ENCODE assay signal across 9 cellular contexts in genomic region chr6:170294813-170295518, GRCh38. TPM values are rescaled to one million over a fixed set of nuclear protein-coding genes. Genes with fewer than 3 reads are reported as not detected.
DNase-seq lines count a peak whose midpoint lies in the region; ATAC-seq, FAIRE-seq and TF ChIP-seq lines count a peak whose summit lies in the region.
"Had no signal": no experiment of that assay in that cellular context is flagged by ENCODE, and none has a peak within 500 bp of the region (broad histone marks: within the 10 kb centered on the region; RNA-seq: fewer than 3 reads in every experiment).

No MANE protein-coding gene starts in this region.

- no peak overlapping the region for H2BK5ac ChIP-seq in mesendoderm (ENCODE audit: low read length)

- DNase-seq in A549 (ENCODE audit: low read depth in 1 of 2, low spot score in 1 of 2) (no peak), mesendoderm (no peak), superior temporal gyrus (ENCODE audit: extremely low spot score) (no peak), NCI-H2107 (lab: John Stamatoyannopoulos, UW) (no peak)
- DNase-seq: uterus had no signal

- H3K4me2 ChIP-seq in A549 (peak overlapping the region; percentile 100), mesendoderm (ENCODE audit: low read length) (peak overlapping the region; percentile 78)

- ATAC-seq in A549 (peak in 1 of 2 experiments; percentile 15; a peak in 3 of 6 replicates), GM19328 (IDR thresholded peaks at IDR 0.05; ENCODE audit: unreplicated experiment) (peak; percentile 4), HG03342 (IDR thresholded peaks at IDR 0.05; ENCODE audit: unreplicated experiment) (no peak), HG03039 (IDR thresholded peaks at IDR 0.05; ENCODE audit: unreplicated experiment) (no peak)

- H3K4ac ChIP-seq in mesendoderm (ENCODE audit: low read depth, low read length), result no peak overlapping the region

- 37% methylated on average over 30 of the region's 31 CpGs for WGBS in A549 (ENCODE audit: missing lambda C conversion rate)
- no CpG with 5 or more reads among the region's 31 CpGs for WGBS in mesendoderm (ENCODE audit: extremely low coverage, insufficient coverage, low lambda C conversion rate)

- no peak for TF ChIP-seq POLR2A in A549 (IDR thresholded peaks at IDR 0.05; ENCODE audit: low read length)

- H2BK120ac ChIP-seq in mesendoderm (ENCODE audit: low read depth, low read length), result no peak overlapping the region

- no peak for TF ChIP-seq EP300 in A549 (IDR thresholded peaks at IDR 0.05)

- no peak overlapping the region for H2AK5ac ChIP-seq in mesendoderm (ENCODE audit: low read length)

- H3K18ac ChIP-seq in mesendoderm (ENCODE audit: low read length), result no peak overlapping the region

- no peaks in the 10 kb centered on the region for H3K79me1 ChIP-seq in mesendoderm (ENCODE audit: low read length)

- no peaks in the 10 kb centered on the region for H3K36me3 ChIP-seq in mesendoderm (ENCODE audit: control insufficient read depth, insufficient read depth, low read length)
- H3K36me3 ChIP-seq: uterus had no signal

- FAIRE-seq in A549 (lab: Jason Lieb, UNC), result no peak

- H3K56ac ChIP-seq in mesendoderm (ENCODE audit: low read length), result peak overlapping the region; percentile 3

- H2BK15ac ChIP-seq in mesendoderm (replicated peaks; ENCODE audit: low read depth), result no peak overlapping the region

- no peak overlapping the region for H4K8ac ChIP-seq in mesendoderm (ENCODE audit: low read depth, low read length)

- peak overlapping the region; percentile 53 for H3K4me3 ChIP-seq in A549
- H3K4me3 ChIP-seq in mesendoderm (ENCODE audit: low read length), result no peak overlapping the region

- CTCF ChIA-PET in A549 (lab: Yijun Ruan, JAX), result interaction anchor here (0.7 to 2.8 kb wide), 3 partner anchors 461 to 1403 kb away, joined by 3 to 9 read pairs (median 3); no protein-coding TSS in a partner anchor

- H3K9me3 ChIP-seq in A549, result no peaks in the 10 kb centered on the region
- H3K9me3 ChIP-seq: uterus had no signal

- H3K23ac ChIP-seq in mesendoderm (ENCODE audit: low read length), result no peak overlapping the region

- H4K5ac ChIP-seq in mesendoderm (ENCODE audit: low read length), result no peak overlapping the region

- no peaks in the 10 kb centered on the region for H3K79me2 ChIP-seq in mesendoderm (ENCODE audit: control insufficient read depth, insufficient read depth, low read length)

- TF ChIP-seq CTCF in A549 (IDR thresholded peaks at IDR 0.05), result no peak

- POLR2A ChIA-PET in A549 (lab: Yijun Ruan, JAX), result interaction anchor here (1.2 kb wide), 1 partner anchor 12 kb away, joined by 3 read pairs; the partner anchor contains the start of gene FAM120B

- H3K27me3 ChIP-seq in mesendoderm (ENCODE audit: insufficient read depth, low read length, poor library complexity), result peaks cover 73% of the 10 kb centered on the region

- TF ChIP-seq RAD21 in A549 (conservative IDR thresholded peaks at IDR 0.05 in 1 of 2, IDR thresholded peaks at IDR 0.05 in 1 of 2), result no peak

- H3K4me1 ChIP-seq in A549 (peaks cover 19% of the 10 kb centered on the region; the same call in 2 of the 3 replicates), mesendoderm (ENCODE audit: control insufficient read depth, low read depth, low read length) (no peaks in the 10 kb centered on the region)

- H3K27ac ChIP-seq in A549, result peak overlapping the region in 1 of 2 experiments; percentile 71; a peak in 3 of 6 replicates
- H3K27ac ChIP-seq in angular gyrus (ENCODE audit: low read depth, low read length), result peak overlapping the region; percentile 41
- H3K27ac ChIP-seq in mesendoderm (ENCODE audit: low read depth, low read length), result no peak overlapping the region
- H3K27ac ChIP-seq: uterus had no signal

- H3K9ac ChIP-seq in mesendoderm (ENCODE audit: low read length), result no peak overlapping the region

TF ChIP-seq in A549, 52 proteins besides CTCF, POLR2A, EP300 and RAD21:
- TF ChIP-seq FOSB (CRISPR knock-in tag; IDR thresholded peaks at IDR 0.05) (no peak), FOSL2 (IDR thresholded peaks at IDR 0.05) (no peak), FOSL2 (CRISPR knock-in tag; IDR thresholded peaks at IDR 0.05) (no peak), CBX2 (IDR thresholded peaks at IDR 0.05; ENCODE audit: borderline replicate concordance, low read depth) (no peak), ESRRA (IDR thresholded peaks at IDR 0.05; ENCODE audit: borderline replicate concordance, low read length) (no peak), HDAC2 (IDR thresholded peaks at IDR 0.05) (no peak), FOXS1 (CRISPR knock-in tag; IDR thresholded peaks at IDR 0.05) (no peak), ELK1 (IDR thresholded peaks at IDR 0.05; ENCODE audit: low read depth, low read length) (no peak), RNF2 (IDR thresholded peaks at IDR 0.05; ENCODE audit: borderline replicate concordance, low read depth) (no peak; the same call in 1 of the 2 replicates), RCOR1 (IDR thresholded peaks at IDR 0.05; ENCODE audit: low read depth, low read length) (no peak), POLR2AphosphoS2 (conservative IDR thresholded peaks at IDR 0.05; ENCODE audit: low read length) (no peak)
- TF ChIP-seq, protein P1, sequence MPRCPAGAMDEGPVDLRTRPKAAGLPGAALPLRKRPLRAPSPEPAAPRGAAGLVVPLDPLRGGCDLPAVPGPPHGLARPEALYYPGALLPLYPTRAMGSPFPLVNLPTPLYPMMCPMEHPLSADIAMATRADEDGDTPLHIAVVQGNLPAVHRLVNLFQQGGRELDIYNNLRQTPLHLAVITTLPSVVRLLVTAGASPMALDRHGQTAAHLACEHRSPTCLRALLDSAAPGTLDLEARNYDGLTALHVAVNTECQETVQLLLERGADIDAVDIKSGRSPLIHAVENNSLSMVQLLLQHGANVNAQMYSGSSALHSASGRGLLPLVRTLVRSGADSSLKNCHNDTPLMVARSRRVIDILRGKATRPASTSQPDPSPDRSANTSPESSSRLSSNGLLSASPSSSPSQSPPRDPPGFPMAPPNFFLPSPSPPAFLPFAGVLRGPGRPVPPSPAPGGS (IDR thresholded peaks at IDR 0.05), result no peak
- TF ChIP-seq, protein P2, sequence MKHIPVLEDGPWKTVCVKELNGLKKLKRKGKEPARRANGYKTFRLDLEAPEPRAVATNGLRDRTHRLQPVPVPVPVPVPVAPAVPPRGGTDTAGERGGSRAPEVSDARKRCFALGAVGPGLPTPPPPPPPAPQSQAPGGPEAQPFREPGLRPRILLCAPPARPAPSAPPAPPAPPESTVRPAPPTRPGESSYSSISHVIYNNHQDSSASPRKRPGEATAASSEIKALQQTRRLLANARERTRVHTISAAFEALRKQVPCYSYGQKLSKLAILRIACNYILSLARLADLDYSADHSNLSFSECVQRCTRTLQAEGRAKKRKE (CRISPR knock-in tag; IDR thresholded peaks at IDR 0.05; ENCODE audit: low read depth), result no peak
- TF ChIP-seq, protein P3, sequence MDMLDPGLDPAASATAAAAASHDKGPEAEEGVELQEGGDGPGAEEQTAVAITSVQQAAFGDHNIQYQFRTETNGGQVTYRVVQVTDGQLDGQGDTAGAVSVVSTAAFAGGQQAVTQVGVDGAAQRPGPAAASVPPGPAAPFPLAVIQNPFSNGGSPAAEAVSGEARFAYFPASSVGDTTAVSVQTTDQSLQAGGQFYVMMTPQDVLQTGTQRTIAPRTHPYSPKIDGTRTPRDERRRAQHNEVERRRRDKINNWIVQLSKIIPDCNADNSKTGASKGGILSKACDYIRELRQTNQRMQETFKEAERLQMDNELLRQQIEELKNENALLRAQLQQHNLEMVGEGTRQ (IDR thresholded peaks at IDR 0.05), result no peak

RNA-seq across cellular contexts. Expression of gene DLL1, which starts 4.1 kb away (rescaled TPM):
- 0.04 and 0.05 TPM in 2 replicates for polyA plus RNA-seq in A549 (2011; rRNA removed)
- polyA plus RNA-seq in A549 (2012; cell fraction: cytosol; rRNA removed), result 0.06 and 0.07 TPM in 2 replicates
- polyA plus RNA-seq in A549 (2012; cell fraction: nucleus; rRNA removed), result 0.10 and 0.16 TPM in 2 replicates
- polyA plus RNA-seq in A549 (2017; fragmentation: RNase III; extraction: RNeasy Plus Mini Kit Qiagen cat#74134 plus additional on column Dnase treatment), result 0.04 to 0.15 TPM (median 0.09 TPM) in 3 replicates
- not detected in 2 replicates for polyA minus RNA-seq in A549 (2011; rRNA and poly(A)+ RNA removed)
- polyA plus RNA-seq in mesendoderm (2013, experiment 1 of 2), result 0.15 TPM
- 0.11 TPM for polyA plus RNA-seq in mesendoderm (2013, experiment 2 of 2)

RNA-seq across cellular contexts. Expression of gene FAM120B, which starts 11.6 kb away (rescaled TPM):
- polyA plus RNA-seq in A549 (2011; rRNA removed), result 7.7 and 14.7 TPM in 2 replicates
- 2.3 and 3.0 TPM in 2 replicates for polyA plus RNA-seq in A549 (2012; cell fraction: cytosol; rRNA removed)
- 4.4 and 5.4 TPM in 2 replicates for polyA plus RNA-seq in A549 (2012; cell fraction: nucleus; rRNA removed)
- polyA plus RNA-seq in A549 (2017; fragmentation: RNase III; extraction: RNeasy Plus Mini Kit Qiagen cat#74134 plus additional on column Dnase treatment), result 7.0 to 7.7 TPM (median 7.3 TPM) in 3 replicates
- polyA minus RNA-seq in A549 (2011; rRNA and poly(A)+ RNA removed), result 21.3 and 23.4 TPM in 2 replicates
- 9.2 TPM for polyA plus RNA-seq in mesendoderm (2013, experiment 1 of 2)
- polyA plus RNA-seq in mesendoderm (2013, experiment 2 of 2), result 9.0 TPM
